ENCODE assay signal across 11 cellular contexts in the genomic region with DNA sequence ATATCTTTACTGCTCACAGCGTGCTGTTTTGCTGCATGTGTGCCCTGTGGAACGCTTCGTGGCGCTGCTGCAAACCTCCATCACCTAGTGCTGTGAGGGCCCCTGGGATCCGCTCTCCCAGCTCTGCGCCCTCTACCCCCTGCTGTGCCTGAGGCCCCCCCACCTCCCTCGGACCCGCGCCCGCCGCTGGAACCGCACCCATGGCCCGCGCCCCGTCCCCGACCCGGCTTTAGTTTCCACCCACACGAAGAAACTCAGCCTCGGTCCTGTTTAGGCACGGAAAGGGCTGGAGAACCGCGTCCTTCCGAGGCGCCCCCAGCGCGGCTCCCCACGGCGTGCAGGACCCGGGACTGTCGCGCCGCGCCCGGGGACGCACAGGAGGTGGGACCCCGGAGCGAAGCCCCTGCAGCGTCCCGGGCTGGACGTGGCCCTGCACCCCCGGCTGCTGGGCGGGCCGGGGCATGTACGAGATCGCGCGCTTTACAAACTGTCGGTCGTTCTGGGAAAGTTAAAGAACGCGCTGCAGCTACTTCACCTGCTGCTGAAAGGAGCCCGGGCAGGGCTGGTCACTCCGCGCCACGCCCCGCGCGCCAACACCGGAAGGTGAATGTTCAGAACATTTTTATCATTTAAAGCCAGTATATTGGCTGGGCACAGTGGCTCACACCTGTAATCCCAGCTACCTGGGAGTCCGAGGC. TPM values are rescaled to one million over a fixed set of nuclear protein-coding genes. Genes with fewer than 3 reads are reported as not detected.
A peak's percentile ranks its signal among the peaks of the same experiment; 100 is the strongest.
DNase-seq lines count a peak whose midpoint lies in the region; ATAC-seq and TF ChIP-seq lines count a peak whose summit lies in the region.
"Had no signal": no experiment of that assay in that cellular context is flagged by ENCODE, and none has a peak within 500 bp of the region (broad histone marks: within the 10 kb centered on the region; RNA-seq: fewer than 3 reads in every experiment).

No MANE protein-coding gene starts in this region.

- ATAC-seq in activated T-cell treated with anti-CD3 and anti-CD28 coated beads, Interleukin-2, amount 50 U/mL, for 72 hours (replicated peaks in 1 of 2): peak; percentile 26 to 41

- peaks cover 7 to 9% (median 7%) of the 10 kb centered on the region in 4 donors for H3K4me1 ChIP-seq in transverse colon

- TF ChIP-seq CTCF in brain (conservative IDR thresholded peaks at IDR 0.05) (no peak), transverse colon (IDR thresholded peaks at IDR 0.05) (no peak)

- intact Hi-C loops in transverse colon (cut with DNase I; ENCODE audit: low total_unique reads): no loop called here

- peaks cover 37% of the 10 kb centered on the region for H3K27me3 Mint-ChIP-seq in activated T-cell treated with anti-CD3 and anti-CD28 coated beads, Interleukin-2, amount 50 U/mL, for 72 hours (ENCODE audit: low read depth)
- peaks cover 17% of the 10 kb centered on the region for H3K27me3 Mint-ChIP-seq in brain

- no peaks in the 10 kb centered on the region for H3K9me3 ChIP-seq in transverse colon
- H3K9me3 ChIP-seq: neutrophil had no signal

- peak in 1 of 2 donors; percentile 7 for DNase-seq in activated T-cell treated with anti-CD3 and anti-CD28 coated beads, Interleukin-2, amount 50 U/mL, for 72 hours
- DNase-seq in activated T-cell treated with anti-CD3 and anti-CD28 coated beads for 4 hours (no peak), iPS-NIHi11 (ENCODE audit: low spot score) (peak; percentile 37), transverse colon (peak; percentile 11), germinal center (ENCODE audit: low spot score) (no peak), NCI-H2171 treated with DMSO at 0.1 percent for 48 hours (lab: John Stamatoyannopoulos, UW) (no peak), COLO829 (ENCODE audit: low spot score) (no peak)
- DNase-seq: activated effector memory CD4-positive, alpha-beta T cell treated with anti-CD3 and anti-CD28 coated beads, Interleukin-2, amount 50 U/mL, for 16 hours; COR-L47 had no signal

- H3K36me3 ChIP-seq in transverse colon: no peaks in the 10 kb centered on the region

- peak overlapping the region in 1 of 2 donors; percentile 62 for H3K4me3 Mint-ChIP-seq in activated T-cell treated with anti-CD3 and anti-CD28 coated beads, Interleukin-2, amount 50 U/mL, for 72 hours
- H3K4me3 Mint-ChIP-seq in brain: peak overlapping the region in 3 of 5 experiments; percentile 32 to 71 (median 69)

- no peaks in the 10 kb centered on the region for H3K9me3 Mint-ChIP-seq in activated T-cell treated with anti-CD3 and anti-CD28 coated beads, Interleukin-2, amount 50 U/mL, for 72 hours
- H3K9me3 Mint-ChIP-seq in brain: peaks cover 0 to 3% (median 0%) of the 10 kb centered on the region in 5 experiments

- H3K36me3 Mint-ChIP-seq in activated T-cell treated with anti-CD3 and anti-CD28 coated beads, Interleukin-2, amount 50 U/mL, for 72 hours (ENCODE audit: insufficient read depth in 2 of 2): no peaks in the 10 kb centered on the region
- peaks cover 6% of the 10 kb centered on the region for H3K36me3 Mint-ChIP-seq in brain

- H3K27ac ChIP-seq in transverse colon: no peak overlapping the region
- H3K27ac ChIP-seq: neutrophil had no signal

- peaks cover 25% of the 10 kb centered on the region for H3K27me3 ChIP-seq in transverse colon

- TF ChIP-seq POLR2A in transverse colon (IDR thresholded peaks at IDR 0.05): no peak

- in situ Hi-C loops in transverse colon (cut with MboI; ENCODE audit: low pct_ligation_motif_present in 1 of 4, low pct_unique_long_range_greater_than_20kb in 1 of 4, low sequenced_read_pairs in 3 of 4): no loop called here

- no peaks in the 10 kb centered on the region for H3K4me1 Mint-ChIP-seq in activated T-cell treated with anti-CD3 and anti-CD28 coated beads, Interleukin-2, amount 50 U/mL, for 72 hours (ENCODE audit: low read depth)
- no peaks in the 10 kb centered on the region for H3K4me1 Mint-ChIP-seq in brain

- 16% methylated on average over 59 of the region's 60 CpGs; no CpG with 5 or more reads in 1 of the 2 donors for WGBS in transverse colon (ENCODE audit: low coverage in 1 of 2), 2 donors

- H3K27ac Mint-ChIP-seq in activated T-cell treated with anti-CD3 and anti-CD28 coated beads, Interleukin-2, amount 50 U/mL, for 72 hours: no peak overlapping the region
- no peak overlapping the region for H3K27ac Mint-ChIP-seq in brain

- TF ChIP-seq EP300 in transverse colon (IDR thresholded peaks at IDR 0.05; ENCODE audit: low read depth): no peak

- H3K4me3 ChIP-seq in transverse colon: peak overlapping the region in 3 of 4 donors; percentile 26 to 39 (median 28)

RNA-seq across cellular contexts. Expression of a gene that starts 54.3 kb away (rescaled TPM):
- 10 to 100 TPM; 14.3 to 14.5 TPM for total RNA-seq in activated T-cell treated with anti-CD3 and anti-CD28 coated beads, Interleukin-2, amount 50 U/mL, for 72 hours
- 12.7 TPM for polyA plus RNA-seq in brain (ENCODE audit: insufficient read depth, low read depth, low replicate concordance)
- total RNA-seq in transverse colon: 10 to 100 TPM in 2 of 4 donors, 1 to 10 TPM in 2; 6.8 to 12.2 (median 9.9) TPM

Comparison
In these comparisons a context has a peak if more than half of its experiments do, and no peak if none do; other contexts are left out.
1. DNase-seq: peak in iPS-NIHi11 (single experiment) and transverse colon (single experiment); none in activated T-cell treated with anti-CD3 and anti-CD28 coated beads for 4 hours (single experiment), germinal center (single experiment), NCI-H2171 treated with DMSO at 0.1 percent for 48 hours (single experiment) and COLO829 (single experiment).